Comparison of ENCODE assay signal across 23 cellular contexts in the genomic region with DNA sequence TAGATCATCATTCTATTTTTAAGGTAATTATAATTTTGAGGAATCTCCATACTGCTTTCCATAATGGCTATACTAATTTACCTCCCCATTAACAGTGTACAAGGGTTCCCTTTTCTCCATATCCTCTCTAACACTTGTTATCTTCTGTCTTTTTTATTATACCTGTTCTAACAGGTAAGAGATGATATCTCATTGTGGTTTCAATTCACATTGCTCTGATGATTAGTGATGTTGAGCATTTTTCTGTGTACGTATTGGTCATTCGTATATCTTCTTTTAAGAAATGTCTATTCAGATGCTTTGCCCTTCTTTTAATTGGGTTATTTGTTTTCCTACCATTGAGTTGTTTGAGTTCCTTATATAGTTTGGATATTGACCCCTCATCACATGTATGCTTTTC.
"Had no signal": no experiment of that assay in that cellular context is flagged by ENCODE, and none has a peak within 500 bp of the region (broad histone marks: within the 10 kb centered on the region; RNA-seq: fewer than 3 reads in every experiment).

No MANE protein-coding gene starts in this region.

- H3K36me3 ChIP-seq: adrenal gland, esophagus squamous epithelium had no signal

- H3K27me3 ChIP-seq: body of pancreas, esophagus squamous epithelium had no signal

- H3K9me3 ChIP-seq: adrenal gland, body of pancreas, esophagus squamous epithelium had no signal

- H3K27ac ChIP-seq: adrenal gland, body of pancreas, esophagus squamous epithelium had no signal

- FAIRE-seq: colon, frontal cortex had no signal

- H3K4me3 ChIP-seq: adrenal gland, body of pancreas, esophagus squamous epithelium had no signal

- DNase-seq: activated CD4-positive, alpha-beta memory T cell treated with anti-CD3 and anti-CD28 coated beads, Interleukin-2, amount 10 ng/mL, durations not matched to agents 7 days and 5 days; activated CD4-positive, alpha-beta T cell treated with anti-CD3 and anti-CD28 coated beads for 1 hour; activated CD4-positive, alpha-beta T cell treated with anti-CD3 and anti-CD28 coated beads for 4 hours; activated CD4-positive, alpha-beta T cell treated with anti-CD3 and anti-CD28 coated beads, Interleukin-2, amount 10 ng/mL, durations not matched to agents 7 days and 5 days; activated CD4-positive, alpha-beta T cell treated with anti-CD3 and anti-CD28 coated beads, Interleukin-2, amount 50 U/mL, for 4 hours; activated CD8-positive, alpha-beta memory T cell treated with anti-CD3 and anti-CD28 coated beads, Interleukin-2, amount 50 U/mL, for 48 hours; activated effector memory CD4-positive, alpha-beta T cell treated with anti-CD3 and anti-CD28 coated beads, Interleukin-2, amount 50 U/mL, for 16 hours; activated naive CD4-positive, alpha-beta T cell treated with anti-CD3 and anti-CD28 coated beads for 36 hours; activated naive CD8-positive, alpha-beta T cell treated with anti-CD3 and anti-CD28 coated beads for 36 hours; activated naive CD8-positive, alpha-beta T cell treated with anti-CD3 and anti-CD28 coated beads, Interleukin-2, amount 50 U/mL, for 24 hours; activated T-cell treated with anti-CD3 and anti-CD28 coated beads for 4 hours; activated T-cell treated with anti-CD3 and anti-CD28 coated beads, Interleukin-2, amount 50 U/mL, for 4 hours; adrenal gland; amygdala; aorta; body of pancreas; effector CD8-positive, alpha-beta T cell; esophagus squamous epithelium; head of caudate nucleus; hippocampal formation; T-helper 2 cell had no signal
